In the genomic region with DNA sequence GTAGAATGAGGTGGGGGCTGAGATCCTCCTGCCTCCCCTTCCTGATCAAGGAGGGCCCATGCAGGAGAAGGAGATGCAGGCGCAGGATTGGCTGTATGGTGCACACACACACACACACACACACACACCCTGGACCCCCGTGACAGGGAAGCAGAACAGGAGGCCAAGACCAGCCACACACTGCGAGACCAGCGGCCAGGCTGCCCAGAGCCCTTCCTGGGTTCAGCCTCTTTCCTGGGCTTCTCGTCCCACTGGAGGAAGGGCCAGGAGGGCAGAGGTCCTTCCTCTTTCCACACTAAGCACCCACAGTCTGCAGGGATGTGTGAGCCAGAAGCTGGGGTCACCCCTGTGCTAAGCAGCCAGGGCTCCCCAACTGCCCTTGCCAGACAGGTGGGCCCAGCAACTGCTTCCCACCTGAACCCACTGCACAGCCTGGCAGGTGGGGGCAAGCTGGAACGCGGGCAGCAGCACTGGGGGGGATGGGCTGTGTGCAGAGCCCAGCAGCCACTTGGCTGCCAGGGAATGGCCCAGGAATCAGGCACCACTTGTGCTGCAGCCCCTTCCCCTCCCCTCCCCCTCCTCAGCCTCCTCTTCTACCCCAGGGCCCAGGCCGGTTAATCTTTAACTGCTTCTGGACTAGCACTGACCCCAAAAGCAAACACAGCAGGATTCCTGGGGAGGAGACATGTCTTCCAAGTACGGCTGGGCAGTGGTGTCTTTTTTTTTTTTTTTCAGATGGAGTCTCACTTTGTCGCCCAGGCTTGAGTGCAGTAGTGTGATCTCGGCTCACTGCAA, we compare ENCODE assay signal across 1 cellular context.
TF ChIP-seq lines count a peak whose summit lies in the region.

No MANE protein-coding gene starts in this region.

TF ChIP-seq in GM23338, 12 proteins besides CTCF, POLR2A, EP300 and RAD21 (continued from another document):
- TF ChIP-seq, protein P1, sequence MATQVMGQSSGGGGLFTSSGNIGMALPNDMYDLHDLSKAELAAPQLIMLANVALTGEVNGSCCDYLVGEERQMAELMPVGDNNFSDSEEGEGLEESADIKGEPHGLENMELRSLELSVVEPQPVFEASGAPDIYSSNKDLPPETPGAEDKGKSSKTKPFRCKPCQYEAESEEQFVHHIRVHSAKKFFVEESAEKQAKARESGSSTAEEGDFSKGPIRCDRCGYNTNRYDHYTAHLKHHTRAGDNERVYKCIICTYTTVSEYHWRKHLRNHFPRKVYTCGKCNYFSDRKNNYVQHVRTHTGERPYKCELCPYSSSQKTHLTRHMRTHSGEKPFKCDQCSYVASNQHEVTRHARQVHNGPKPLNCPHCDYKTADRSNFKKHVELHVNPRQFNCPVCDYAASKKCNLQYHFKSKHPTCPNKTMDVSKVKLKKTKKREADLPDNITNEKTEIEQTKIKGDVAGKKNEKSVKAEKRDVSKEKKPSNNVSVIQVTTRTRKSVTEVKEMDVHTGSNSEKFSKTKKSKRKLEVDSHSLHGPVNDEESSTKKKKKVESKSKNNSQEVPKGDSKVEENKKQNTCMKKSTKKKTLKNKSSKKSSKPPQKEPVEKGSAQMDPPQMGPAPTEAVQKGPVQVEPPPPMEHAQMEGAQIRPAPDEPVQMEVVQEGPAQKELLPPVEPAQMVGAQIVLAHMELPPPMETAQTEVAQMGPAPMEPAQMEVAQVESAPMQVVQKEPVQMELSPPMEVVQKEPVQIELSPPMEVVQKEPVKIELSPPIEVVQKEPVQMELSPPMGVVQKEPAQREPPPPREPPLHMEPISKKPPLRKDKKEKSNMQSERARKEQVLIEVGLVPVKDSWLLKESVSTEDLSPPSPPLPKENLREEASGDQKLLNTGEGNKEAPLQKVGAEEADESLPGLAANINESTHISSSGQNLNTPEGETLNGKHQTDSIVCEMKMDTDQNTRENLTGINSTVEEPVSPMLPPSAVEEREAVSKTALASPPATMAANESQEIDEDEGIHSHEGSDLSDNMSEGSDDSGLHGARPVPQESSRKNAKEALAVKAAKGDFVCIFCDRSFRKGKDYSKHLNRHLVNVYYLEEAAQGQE (IDR thresholded peaks at IDR 0.05; ENCODE audit: unreplicated experiment): no peak
- TF ChIP-seq, protein P2, sequence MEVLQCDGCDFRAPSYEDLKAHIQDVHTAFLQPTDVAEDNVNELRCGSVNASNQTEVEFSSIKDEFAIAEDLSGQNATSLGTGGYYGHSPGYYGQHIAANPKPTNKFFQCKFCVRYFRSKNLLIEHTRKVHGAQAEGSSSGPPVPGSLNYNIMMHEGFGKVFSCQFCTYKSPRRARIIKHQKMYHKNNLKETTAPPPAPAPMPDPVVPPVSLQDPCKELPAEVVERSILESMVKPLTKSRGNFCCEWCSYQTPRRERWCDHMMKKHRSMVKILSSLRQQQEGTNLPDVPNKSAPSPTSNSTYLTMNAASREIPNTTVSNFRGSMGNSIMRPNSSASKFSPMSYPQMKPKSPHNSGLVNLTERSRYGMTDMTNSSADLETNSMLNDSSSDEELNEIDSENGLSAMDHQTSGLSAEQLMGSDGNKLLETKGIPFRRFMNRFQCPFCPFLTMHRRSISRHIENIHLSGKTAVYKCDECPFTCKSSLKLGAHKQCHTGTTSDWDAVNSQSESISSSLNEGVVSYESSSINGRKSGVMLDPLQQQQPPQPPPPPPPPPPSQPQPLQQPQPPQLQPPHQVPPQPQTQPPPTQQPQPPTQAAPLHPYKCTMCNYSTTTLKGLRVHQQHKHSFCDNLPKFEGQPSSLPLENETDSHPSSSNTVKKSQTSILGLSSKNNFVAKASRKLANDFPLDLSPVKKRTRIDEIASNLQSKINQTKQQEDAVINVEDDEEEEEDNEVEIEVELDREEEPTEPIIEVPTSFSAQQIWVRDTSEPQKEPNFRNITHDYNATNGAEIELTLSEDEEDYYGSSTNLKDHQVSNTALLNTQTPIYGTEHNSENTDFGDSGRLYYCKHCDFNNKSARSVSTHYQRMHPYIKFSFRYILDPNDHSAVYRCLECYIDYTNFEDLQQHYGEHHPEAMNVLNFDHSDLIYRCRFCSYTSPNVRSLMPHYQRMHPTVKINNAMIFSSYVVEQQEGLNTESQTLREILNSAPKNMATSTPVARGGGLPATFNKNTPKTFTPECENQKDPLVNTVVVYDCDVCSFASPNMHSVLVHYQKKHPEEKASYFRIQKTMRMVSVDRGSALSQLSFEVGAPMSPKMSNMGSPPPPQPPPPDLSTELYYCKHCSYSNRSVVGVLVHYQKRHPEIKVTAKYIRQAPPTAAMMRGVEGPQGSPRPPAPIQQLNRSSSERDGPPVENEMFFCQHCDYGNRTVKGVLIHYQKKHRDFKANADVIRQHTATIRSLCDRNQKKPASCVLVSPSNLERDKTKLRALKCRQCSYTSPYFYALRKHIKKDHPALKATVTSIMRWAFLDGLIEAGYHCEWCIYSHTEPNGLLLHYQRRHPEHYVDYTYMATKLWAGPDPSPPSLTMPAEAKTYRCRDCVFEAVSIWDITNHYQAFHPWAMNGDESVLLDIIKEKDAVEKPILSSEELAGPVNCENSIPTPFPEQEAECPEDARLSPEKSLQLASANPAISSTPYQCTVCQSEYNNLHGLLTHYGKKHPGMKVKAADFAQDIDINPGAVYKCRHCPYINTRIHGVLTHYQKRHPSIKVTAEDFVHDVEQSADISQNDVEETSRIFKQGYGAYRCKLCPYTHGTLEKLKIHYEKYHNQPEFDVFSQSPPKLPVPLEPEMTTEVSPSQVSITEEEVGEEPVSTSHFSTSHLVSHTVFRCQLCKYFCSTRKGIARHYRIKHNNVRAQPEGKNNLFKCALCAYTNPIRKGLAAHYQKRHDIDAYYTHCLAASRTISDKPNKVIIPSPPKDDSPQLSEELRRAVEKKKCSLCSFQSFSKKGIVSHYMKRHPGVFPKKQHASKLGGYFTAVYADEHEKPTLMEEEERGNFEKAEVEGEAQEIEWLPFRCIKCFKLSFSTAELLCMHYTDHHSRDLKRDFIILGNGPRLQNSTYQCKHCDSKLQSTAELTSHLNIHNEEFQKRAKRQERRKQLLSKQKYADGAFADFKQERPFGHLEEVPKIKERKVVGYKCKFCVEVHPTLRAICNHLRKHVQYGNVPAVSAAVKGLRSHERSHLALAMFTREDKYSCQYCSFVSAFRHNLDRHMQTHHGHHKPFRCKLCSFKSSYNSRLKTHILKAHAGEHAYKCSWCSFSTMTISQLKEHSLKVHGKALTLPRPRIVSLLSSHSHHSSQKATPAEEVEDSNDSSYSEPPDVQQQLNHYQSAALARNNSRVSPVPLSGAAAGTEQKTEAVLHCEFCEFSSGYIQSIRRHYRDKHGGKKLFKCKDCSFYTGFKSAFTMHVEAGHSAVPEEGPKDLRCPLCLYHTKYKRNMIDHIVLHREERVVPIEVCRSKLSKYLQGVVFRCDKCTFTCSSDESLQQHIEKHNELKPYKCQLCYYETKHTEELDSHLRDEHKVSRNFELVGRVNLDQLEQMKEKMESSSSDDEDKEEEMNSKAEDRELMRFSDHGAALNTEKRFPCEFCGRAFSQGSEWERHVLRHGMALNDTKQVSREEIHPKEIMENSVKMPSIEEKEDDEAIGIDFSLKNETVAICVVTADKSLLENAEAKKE (CRISPR knock-in tag; IDR thresholded peaks at IDR 0.05): no peak
- TF ChIP-seq ZNF331 (CRISPR knock-in tag; IDR thresholded peaks at IDR 0.05; ENCODE audit: low read depth): no peak
- TF ChIP-seq, protein P3, sequence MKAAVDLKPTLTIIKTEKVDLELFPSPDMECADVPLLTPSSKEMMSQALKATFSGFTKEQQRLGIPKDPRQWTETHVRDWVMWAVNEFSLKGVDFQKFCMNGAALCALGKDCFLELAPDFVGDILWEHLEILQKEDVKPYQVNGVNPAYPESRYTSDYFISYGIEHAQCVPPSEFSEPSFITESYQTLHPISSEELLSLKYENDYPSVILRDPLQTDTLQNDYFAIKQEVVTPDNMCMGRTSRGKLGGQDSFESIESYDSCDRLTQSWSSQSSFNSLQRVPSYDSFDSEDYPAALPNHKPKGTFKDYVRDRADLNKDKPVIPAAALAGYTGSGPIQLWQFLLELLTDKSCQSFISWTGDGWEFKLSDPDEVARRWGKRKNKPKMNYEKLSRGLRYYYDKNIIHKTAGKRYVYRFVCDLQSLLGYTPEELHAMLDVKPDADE (IDR thresholded peaks at IDR 0.05): no peak
